9 cellular contexts compared by ENCODE assay signal in genomic region chr1:156664949-156665411, GRCh38. TPM values are rescaled to one million over a fixed set of nuclear protein-coding genes. Genes with fewer than 3 reads are reported as not detected.
DNase-seq lines count a peak whose midpoint lies in the region; ATAC-seq, FAIRE-seq and TF ChIP-seq lines count a peak whose summit lies in the region.
"Had no signal": no experiment of that assay in that cellular context is flagged by ENCODE, and none has a peak within 500 bp of the region (broad histone marks: within the 10 kb centered on the region; RNA-seq: fewer than 3 reads in every experiment).

No MANE protein-coding gene starts in this region.

- CTCF ChIA-PET in K562 (lab: Yijun Ruan, JAX; ENCODE audit: low intra/inter-chr PET ratio), result no interaction called here

- no peak for TF ChIP-seq POLR2A in K562 (conservative IDR thresholded peaks at IDR 0.05)

- H3K36me3 ChIP-seq in K562 (ENCODE audit: control insufficient read depth, insufficient read depth, low read length) (peaks cover 4% of the 10 kb centered on the region; the same call in 1 of the 3 replicates), aorta (ENCODE audit: control insufficient read depth in 1 of 2, insufficient read depth in 2 of 2, low read length in 1 of 2) (no peaks in the 10 kb centered on the region)

- H3K79me2 ChIP-seq in K562 (ENCODE audit: control insufficient read depth, insufficient read depth, low read length), result peaks cover 24% of the 10 kb centered on the region

- H3K27me3 Mint-ChIP-seq in immature natural killer cell (ENCODE audit: low read depth in 3 of 3), result peaks cover 5 to 13% (median 12%) of the 10 kb centered on the region in 3 donors

- POLR2A ChIA-PET in K562 (lab: Yijun Ruan, JAX), result interaction anchor here (0.7 to 2.3 kb wide), 5 partner anchors 12 to 102 kb away, joined by 3 to 10 read pairs (median 3); partner anchors contain the start of genes ISG20L2, METTL25B, NES and PRCC

- TF ChIP-seq EP300 in K562 (IDR thresholded peaks at IDR 0.05; ENCODE audit: low read length), result no peak

- no peaks in the 10 kb centered on the region for H3K9me3 Mint-ChIP-seq in immature natural killer cell
- H3K9me3 Mint-ChIP-seq: T-helper 1 cell treated with Interleukin-12 subunit alpha and Interleukin-12 subunit beta and Interleukin-4 antibody, amounts not matched to agents 30 μg/mL and 1 μg/mL, for 36 hours had no signal

- no peak for TF ChIP-seq CTCF in K562 (IDR thresholded peaks at IDR 0.05 in 2 of 3, conservative IDR thresholded peaks at IDR 0.05 in 1 of 3; ENCODE audit: insufficient read depth in 2 of 3, low read depth in 1 of 3, low read length in 3 of 3)

- H3K4me3 Mint-ChIP-seq in immature natural killer cell, result no peak overlapping the region
- H3K4me3 Mint-ChIP-seq: T-helper 1 cell treated with Interleukin-12 subunit alpha and Interleukin-12 subunit beta and Interleukin-4 antibody, amounts not matched to agents 30 μg/mL and 1 μg/mL, for 36 hours had no signal

- 0 out of 2 replicates have a peak overlapping the region, but pooled peaks have one; percentile 7 for H2AFZ ChIP-seq in K562 (ENCODE audit: low read depth, low read length)

- H3K4me1 Mint-ChIP-seq in immature natural killer cell, result peaks cover 17 to 24% of the 10 kb centered on the region in 2 donors

- no peak for ATAC-seq in K562
- ATAC-seq in aorta (ENCODE audit: low FRiP score), result peak; percentile 9
- ATAC-seq in HG03354 (IDR thresholded peaks at IDR 0.05; ENCODE audit: poor library complexity, severe bottlenecking, unreplicated experiment), result no peak

- no peaks in the 10 kb centered on the region for H3K36me3 Mint-ChIP-seq in immature natural killer cell

- peak; percentile 28 for DNase-seq in SIG-M5 treated with dmso at 0.1 percent for 504 hours (lab: John Stamatoyannopoulos, UW; ENCODE audit: unreplicated experiment)
- no peak for DNase-seq in SIG-M5 (lab: John Stamatoyannopoulos, UW)
- peak in 2 of 4 experiments; percentile 54 to 57 for DNase-seq in K562 (ENCODE audit: extremely low read depth in 1 of 4, low spot score in 3 of 4)
- DNase-seq in medulla oblongata (ENCODE audit: extremely low spot score), result peak; percentile 55
- peak; percentile 76 to 84 for DNase-seq in aorta
- no peak for DNase-seq in SHP77 treated with DMSO at 0.1 percent for 48 hours (lab: John Stamatoyannopoulos, UW)
- no peak for DNase-seq in immature natural killer cell

- H4K20me1 ChIP-seq in K562 (replicated peaks; ENCODE audit: control insufficient read depth, insufficient read depth, low read length), result no peaks in the 10 kb centered on the region

- in situ Hi-C loops in K562 (cut with MboI), result no loop called here

- BruUV-seq in K562 (replicated peaks; lab: Mats Ljungman, UMichigan), result no TSS peak

- no peak for FAIRE-seq in K562 (lab: Jason Lieb, UNC)

- intact Hi-C loops in K562 (cut with micrococcal nuclease), result no loop called here
- intact Hi-C loops in aorta (cut with DNase I), result no loop called here

- H3K4me3 ChIP-seq in K562 (no peak overlapping the region), aorta (ENCODE audit: low read length in 2 of 2) (no peak overlapping the region)

- H3K9ac ChIP-seq in K562 (ENCODE audit: insufficient read depth in 1 of 2, low read depth in 2 of 2, low read length in 2 of 2), result peak overlapping the region in 1 of 2 experiments; percentile 72; a peak in 2 of 4 replicates

- H3K27me3 ChIP-seq in K562 (ENCODE audit: control insufficient read depth in 2 of 2, insufficient read depth in 2 of 2, low read length in 2 of 2) (no peaks in the 10 kb centered on the region), aorta (ENCODE audit: control insufficient read depth in 1 of 2, insufficient read depth in 2 of 2, low read length in 1 of 2) (no peaks in the 10 kb centered on the region)

- no peaks in the 10 kb centered on the region for H3K9me3 ChIP-seq in K562 (replicated peaks; ENCODE audit: control insufficient read depth, insufficient read depth, low read depth, low read length)
- no peaks in the 10 kb centered on the region for H3K9me3 ChIP-seq in aorta (ENCODE audit: control insufficient read depth, low read length)

- H3K4me1 ChIP-seq in K562 (replicated peaks in 1 of 2; ENCODE audit: control insufficient read depth in 2 of 2, insufficient read depth in 2 of 2, low read length in 2 of 2) (peaks cover 45 to 76% of the 10 kb centered on the region in 2 experiments), aorta (ENCODE audit: control insufficient read depth in 1 of 2, insufficient read depth in 2 of 2, low read length in 2 of 2) (peaks cover 0 to 2% of the 10 kb centered on the region in 2 donors)

- no peak for TF ChIP-seq RAD21 in K562 (CRISPR knock-in tag; conservative IDR thresholded peaks at IDR 0.05 in 1 of 2, IDR thresholded peaks at IDR 0.05 in 1 of 2)

- 42% methylated on average over 12 of the region's 12 CpGs for WGBS in K562 (ENCODE audit: insufficient coverage, low coverage, missing lambda C conversion rate)
- 14% methylated on average over 12 of the region's 12 CpGs for WGBS in aorta, 2 donors

- H3K9me1 ChIP-seq in K562 (ENCODE audit: control insufficient read depth, insufficient read depth, low read length), result no peaks in the 10 kb centered on the region

- no peak overlapping the region for H3K27ac Mint-ChIP-seq in immature natural killer cell

- H3K27ac ChIP-seq in K562 (ENCODE audit: extremely low read depth, low read depth, low read length), result peak overlapping the region; percentile 16; the same call in 1 of the 3 replicates
- H3K27ac ChIP-seq in aorta (ENCODE audit: low read depth in 1 of 2, low read length in 2 of 2), result peak overlapping the region in 1 of 2 donors; percentile 73

- no peak overlapping the region for H3K4me2 ChIP-seq in K562 (ENCODE audit: insufficient read depth, low read length)

RNA-seq across cellular contexts. Expression of gene NES, which starts 12.2 kb away (rescaled TPM):
- 1.5 and 2.0 TPM in 2 replicates for total RNA-seq in K562 (2011; cell fraction: chromatin; rRNA removed; ENCODE audit: low replicate concordance)
- total RNA-seq in K562 (2011; cell fraction: nucleolus; rRNA removed), result 1.7 TPM in 2 replicates
- total RNA-seq in K562 (2011; cell fraction: nucleoplasm; rRNA removed), result 1.8 and 3.1 TPM in 2 replicates
- total RNA-seq in K562 (2014; rRNA removed) (5.8 and 6.6 TPM in 2 replicates), K562 (2014; rRNA removed; fragmentation: Illumina TruSeq; extraction: Trizol) (3.3 and 4.1 TPM in 2 replicates), K562 (2015; rRNA removed; fragmentation: Illumina TruSeq; extraction: Trizol) (4.8 and 4.9 TPM in 2 replicates), K562 (2021) (5.5 and 8.6 TPM in 2 replicates), aorta (10 to 100 TPM; 47.9 to 57.2 TPM)
- polyA plus RNA-seq in K562 (2011; rRNA removed) (2.7 TPM in 2 replicates), K562 (2014; fragmentation: Illumina TruSeq; extraction: Trizol) (5.4 and 6.3 TPM in 2 replicates), K562 (2014; fragmentation: Nextera tagmentation; extraction: Ambion mirVana) (under 1 TPM; 0.10 to 0.13 TPM), K562 (2014; rRNA removed) (2.5 and 4.2 TPM in 2 replicates), aorta (1 to 10 TPM; 5.5 to 8.0 TPM), immature natural killer cell (not detected)
- polyA plus RNA-seq in K562 (2011; cell fraction: cytosol; rRNA removed), result 1.5 and 2.5 TPM in 2 replicates
- polyA plus RNA-seq in K562 (2011; cell fraction: nucleus; rRNA removed), result 3.2 and 5.5 TPM in 2 replicates
- 6.5 and 7.0 TPM in 2 replicates for polyA plus RNA-seq in K562 (2012)
- 2.3 and 2.4 TPM in 2 replicates for polyA minus RNA-seq in K562 (2011; rRNA and poly(A)+ RNA removed)
- polyA minus RNA-seq in K562 (2011; cell fraction: cytosol; rRNA and poly(A)+ RNA removed), result 3.8 and 5.4 TPM in 2 replicates
- 1.2 and 1.4 TPM in 2 replicates for polyA minus RNA-seq in K562 (2011; cell fraction: nucleus; rRNA and poly(A)+ RNA removed)

RNA-seq across cellular contexts. Expression of gene BCAN, which starts 23.1 kb away (rescaled TPM):
- 0.12 TPM in 1 of 2 replicates, not detected in the other for total RNA-seq in K562 (2011; cell fraction: chromatin; rRNA removed; ENCODE audit: low replicate concordance)
- total RNA-seq in K562 (2011; cell fraction: nucleolus; rRNA removed), result 0.17 and 0.26 TPM in 2 replicates
- total RNA-seq in K562 (2011; cell fraction: nucleoplasm; rRNA removed), result not detected in 2 replicates
- total RNA-seq in K562 (2014; rRNA removed) (0.12 TPM in 1 of 2 replicates, not detected in the other), K562 (2014; rRNA removed; fragmentation: Illumina TruSeq; extraction: Trizol) (not detected in 2 replicates), K562 (2015; rRNA removed; fragmentation: Illumina TruSeq; extraction: Trizol) (0.08 TPM in 1 of 2 replicates, not detected in the other), K562 (2021) (0.22 TPM in 1 of 2 replicates, not detected in the other), aorta (under 1 TPM in 1 of 2 donors, not detected in 1; 0.36 TPM)
- polyA plus RNA-seq in K562 (2011; rRNA removed) (0.06 and 0.09 TPM in 2 replicates), K562 (2014; fragmentation: Illumina TruSeq; extraction: Trizol) (0.19 and 0.33 TPM in 2 replicates), K562 (2014; fragmentation: Nextera tagmentation; extraction: Ambion mirVana) (under 1 TPM in 1 of 2 experiments, not detected in 1; 0.04 TPM), K562 (2014; rRNA removed) (0.22 and 0.23 TPM in 2 replicates), aorta (under 1 TPM in 1 of 2 donors, not detected in 1; 0.95 TPM), immature natural killer cell (under 1 TPM in 1 of 3 donors, not detected in 2; 0.35 TPM)
- 0.04 and 0.25 TPM in 2 replicates for polyA plus RNA-seq in K562 (2011; cell fraction: cytosol; rRNA removed)
- polyA plus RNA-seq in K562 (2011; cell fraction: nucleus; rRNA removed), result 0.06 and 0.21 TPM in 2 replicates
- polyA plus RNA-seq in K562 (2012), result 0.35 and 0.52 TPM in 2 replicates
- not detected in 2 replicates for polyA minus RNA-seq in K562 (2011; rRNA and poly(A)+ RNA removed)
- not detected in 2 replicates for polyA minus RNA-seq in K562 (2011; cell fraction: cytosol; rRNA and poly(A)+ RNA removed)
- not detected in 2 replicates for polyA minus RNA-seq in K562 (2011; cell fraction: nucleus; rRNA and poly(A)+ RNA removed)

RNA-seq across cellular contexts. Expression of gene CRABP2, which starts 40.4 kb away (rescaled TPM):
- total RNA-seq in K562 (2011; cell fraction: chromatin; rRNA removed; ENCODE audit: low replicate concordance), result 0.86 TPM in 1 of 2 replicates, not detected in the other
- total RNA-seq in K562 (2011; cell fraction: nucleolus; rRNA removed), result 0.39 and 1.0 TPM in 2 replicates
- 0.44 TPM in 1 of 2 replicates, not detected in the other for total RNA-seq in K562 (2011; cell fraction: nucleoplasm; rRNA removed)
- 0.86 and 1.2 TPM in 2 replicates for total RNA-seq in K562 (2014; rRNA removed)
- 0.32 and 0.36 TPM in 2 replicates for total RNA-seq in K562 (2014; rRNA removed; fragmentation: Illumina TruSeq; extraction: Trizol)
- total RNA-seq in K562 (2015; rRNA removed; fragmentation: Illumina TruSeq; extraction: Trizol), result 0.72 and 1.3 TPM in 2 replicates
- total RNA-seq in K562 (2021), result 1.5 and 1.6 TPM in 2 replicates
- polyA plus RNA-seq in K562 (2011; rRNA removed), result 0.50 and 1.5 TPM in 2 replicates
- polyA plus RNA-seq in K562 (2011; cell fraction: cytosol; rRNA removed), result 0.58 and 1.3 TPM in 2 replicates
- polyA plus RNA-seq in K562 (2011; cell fraction: nucleus; rRNA removed), result 1.8 and 2.6 TPM in 2 replicates
- polyA plus RNA-seq in K562 (2012), result 2.6 and 2.9 TPM in 2 replicates
- polyA plus RNA-seq in K562 (2014; fragmentation: Illumina TruSeq; extraction: Trizol), result 1.9 and 2.5 TPM in 2 replicates
- polyA plus RNA-seq in K562 (2014; fragmentation: Nextera tagmentation; extraction: Ambion mirVana), result under 1 TPM; 0.30 to 0.52 TPM
- polyA plus RNA-seq in K562 (2014; rRNA removed), result 0.82 and 1.2 TPM in 2 replicates
- 0.28 and 0.72 TPM in 2 replicates for polyA minus RNA-seq in K562 (2011; rRNA and poly(A)+ RNA removed)
- polyA minus RNA-seq in K562 (2011; cell fraction: cytosol; rRNA and poly(A)+ RNA removed), result not detected in 2 replicates
- polyA minus RNA-seq in K562 (2011; cell fraction: nucleus; rRNA and poly(A)+ RNA removed), result not detected in 2 replicates
- 10 to 100 TPM in 1 of 2 donors, 1 to 10 TPM in 1; 3.8 to 34.4 TPM for total RNA-seq in aorta
- 1 to 10 TPM; 6.5 to 7.8 TPM for polyA plus RNA-seq in aorta
- polyA plus RNA-seq in immature natural killer cell, result not detected

RNA-seq across cellular contexts. Expression of gene HAPLN2, which starts 45.8 kb away (rescaled TPM):
- total RNA-seq in K562 (2011; cell fraction: chromatin; rRNA removed; ENCODE audit: low replicate concordance), result 1.4 TPM in 1 of 2 replicates, not detected in the other
- total RNA-seq in K562 (2011; cell fraction: nucleolus; rRNA removed), result 3.0 TPM in 2 replicates
- total RNA-seq in K562 (2011; cell fraction: nucleoplasm; rRNA removed), result 0.53 and 0.88 TPM in 2 replicates
- 3.1 and 3.8 TPM in 2 replicates for total RNA-seq in K562 (2014; rRNA removed)
- total RNA-seq in K562 (2014; rRNA removed; fragmentation: Illumina TruSeq; extraction: Trizol), result not detected in 2 replicates
- 0.14 and 0.19 TPM in 2 replicates for total RNA-seq in K562 (2015; rRNA removed; fragmentation: Illumina TruSeq; extraction: Trizol)
- 3.6 and 5.2 TPM in 2 replicates for total RNA-seq in K562 (2021)
- 0.39 and 0.76 TPM in 2 replicates for polyA plus RNA-seq in K562 (2011; rRNA removed)
- polyA plus RNA-seq in K562 (2011; cell fraction: cytosol; rRNA removed), result 1.3 and 4.1 TPM in 2 replicates
- 6.5 and 10.9 TPM in 2 replicates for polyA plus RNA-seq in K562 (2011; cell fraction: nucleus; rRNA removed)
- 0.95 and 3.3 TPM in 2 replicates for polyA plus RNA-seq in K562 (2012)
- polyA plus RNA-seq in K562 (2014; fragmentation: Illumina TruSeq; extraction: Trizol), result 0.17 TPM in 1 of 2 replicates, not detected in the other
- not detected for polyA plus RNA-seq in K562 (2014; fragmentation: Nextera tagmentation; extraction: Ambion mirVana)
- polyA plus RNA-seq in K562 (2014; rRNA removed), result 4.4 and 4.5 TPM in 2 replicates
- 0.35 TPM in 1 of 2 replicates, not detected in the other for polyA minus RNA-seq in K562 (2011; rRNA and poly(A)+ RNA removed)
- polyA minus RNA-seq in K562 (2011; cell fraction: cytosol; rRNA and poly(A)+ RNA removed), result not detected in 2 replicates
- polyA minus RNA-seq in K562 (2011; cell fraction: nucleus; rRNA and poly(A)+ RNA removed), result 3.1 and 3.8 TPM in 2 replicates
- under 1 TPM; 0.39 to 0.94 TPM for total RNA-seq in aorta
- under 1 TPM in 1 of 2 donors, not detected in 1; 0.13 TPM for polyA plus RNA-seq in aorta
- polyA plus RNA-seq in immature natural killer cell, result not detected

Comparison
In these comparisons a context has a peak if more than half of its experiments do, and no peak if none do; other contexts are left out.
1. DNase-seq: peak in SIG-M5 treated with dmso at 0.1 percent for 504 hours (single experiment), medulla oblongata (single experiment) and aorta (2 of 2); none in SIG-M5 (single experiment), SHP77 treated with DMSO at 0.1 percent for 48 hours (single experiment) and immature natural killer cell (0 of 3).